ENCODE assay signal across 31 cellular contexts in the genomic region with DNA sequence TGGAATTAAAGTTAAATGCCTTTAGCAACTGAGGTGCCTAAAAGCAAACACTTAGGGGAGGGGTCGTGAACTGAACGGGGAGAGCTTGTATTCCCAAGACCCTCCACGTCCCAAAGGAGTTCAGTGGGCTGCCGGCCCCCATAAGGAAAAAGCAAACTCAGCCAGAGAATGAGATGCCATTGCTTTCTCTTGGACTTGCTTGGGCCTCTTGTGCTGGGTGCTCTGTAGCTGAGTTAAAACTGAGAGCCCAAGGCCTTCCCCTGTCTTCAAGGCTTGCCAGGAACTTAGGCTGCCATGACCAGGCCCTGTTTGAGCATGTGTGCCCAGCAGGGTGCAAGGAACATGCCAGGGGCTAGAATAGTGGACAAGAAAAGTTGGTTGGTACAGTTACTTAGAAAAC.
"Had no signal": no experiment of that assay in that cellular context is flagged by ENCODE, and none has a peak within 500 bp of the region (broad histone marks: within the 10 kb centered on the region; RNA-seq: fewer than 3 reads in every experiment).

No MANE protein-coding gene starts in this region.

- DNase-seq: activated effector memory CD4-positive, alpha-beta T cell treated with anti-CD3 and anti-CD28 coated beads, Interleukin-2, amount 50 U/mL, for 16 hours; activated effector memory CD4-positive, alpha-beta T cell treated with Interleukin-2 at 50 U/mL for 16 hours; activated gamma-delta T cell; activated gamma-delta T cell treated with Interleukin-2 at 50 U/mL for 16 hours; activated naive CD4-positive, alpha-beta T cell; activated naive CD4-positive, alpha-beta T cell treated with anti-CD3 and anti-CD28 coated beads for 36 hours; activated naive CD4-positive, alpha-beta T cell treated with anti-CD3 and anti-CD28 coated beads, Interleukin-2, amount 10 ng/mL, durations not matched to agents 7 days and 5 days; activated naive CD4-positive, alpha-beta T cell treated with anti-CD3 and anti-CD28 coated beads, Interleukin-2, amount 50 U/mL, for 16 hours; activated naive CD4-positive, alpha-beta T cell treated with Interleukin-2 at 50 U/mL for 16 hours; activated naive CD8-positive, alpha-beta T cell treated with anti-CD3 and anti-CD28 coated beads for 36 hours; activated naive CD8-positive, alpha-beta T cell treated with anti-CD3 and anti-CD28 coated beads, Interleukin-2, amount 10 ng/mL, durations not matched to agents 7 days and 5 days; activated naive CD8-positive, alpha-beta T cell treated with anti-CD3 and anti-CD28 coated beads, Interleukin-2, amount 50 U/mL, for 24 hours; activated T-cell treated with anti-CD3 and anti-CD28 coated beads, Interleukin-2, amount 50 U/mL, for 1 hour; activated T-cell treated with anti-CD3 and anti-CD28 coated beads, Interleukin-2, amount 50 U/mL, for 24 hours; activated T-cell treated with anti-CD3 and anti-CD28 coated beads, Interleukin-2, amount 50 U/mL, for 4 hours; activated T-cell treated with anti-CD3 and anti-CD28 coated beads, Interleukin-2, amount 50 U/mL, for 48 hours; activated T-cell treated with anti-CD3 and anti-CD28 coated beads, Interleukin-2, amount 50 U/mL, for 72 hours; adrenal gland; amniotic stem cell; amygdala; anterior cingulate cortex; aorta; body of pancreas; brain microvascular endothelial cell; central memory CD4-positive, alpha-beta T cell; cerebellar nuclear complex had no signal

- H3K4me3 ChIP-seq: adrenal gland, ascending aorta, body of pancreas, breast epithelium, cardiac muscle cell had no signal

- H3K9me3 ChIP-seq: adrenal gland, ascending aorta, body of pancreas, breast epithelium had no signal

- H3K4me1 ChIP-seq: ascending aorta, body of pancreas, breast epithelium had no signal

- FAIRE-seq: astrocyte, bronchial epithelial cell had no signal

- H3K27ac ChIP-seq: adrenal gland, ascending aorta, body of pancreas, brain microvascular endothelial cell, cardiac muscle cell had no signal

- H3K36me3 ChIP-seq: adrenal gland, brain microvascular endothelial cell, breast epithelium, cardiac muscle cell had no signal

- H3K27me3 ChIP-seq: adrenal gland, ascending aorta, body of pancreas, brain microvascular endothelial cell, breast epithelium, cardiac muscle cell had no signal
